In genomic region chr1:92536593-92537332, GRCh38 we compare ENCODE assay signal across 8 cellular contexts. TPM values are rescaled to one million over a fixed set of nuclear protein-coding genes. Genes with fewer than 3 reads are reported as not detected.
DNase-seq lines count a peak whose midpoint lies in the region; ATAC-seq, FAIRE-seq and TF ChIP-seq lines count a peak whose summit lies in the region.

No MANE protein-coding gene starts in this region.

- intact Hi-C loops in posterior cingulate gyrus (cut with DNase I), result no loop called here

- ATAC-seq in GM21515 (IDR thresholded peaks at IDR 0.05; ENCODE audit: unreplicated experiment), result peak; percentile 62

- DNase-seq in GM10266 (ENCODE audit: extremely low spot score) (peak; percentile 67), HuH-7.5 (ENCODE audit: low spot score) (peak; percentile 15), posterior cingulate gyrus (no peak), SK-N-DZ (ENCODE audit: low spot score) (no peak), nucleus accumbens (lab: John Stamatoyannopoulos, UW) (no peak)
- DNase-seq in stimulated activated CD4-positive, alpha-beta T cell treated with anti-CD3 and anti-CD28 coated beads, Interleukin-15, amount 100 ng/mL, for 24 hours, result no peak

- FAIRE-seq in colon (lab: Jason Lieb, UNC), result peak; percentile 78

- TF ChIP-seq CTCF in GM10266 (IDR thresholded peaks at IDR 0.05; ENCODE audit: control insufficient read depth, insufficient read depth, low read depth, missing control alignments), result no peak

RNA-seq across cellular contexts. Expression of gene GFI1, which starts 50.0 kb away (rescaled TPM):
- polyA plus RNA-seq in SK-N-DZ (2014; cell fraction: cytosol; rRNA removed), result 0.06 TPM in 1 of 2 replicates, not detected in the other
- 0.05 TPM in 1 of 2 replicates, not detected in the other for polyA plus RNA-seq in SK-N-DZ (2014; cell fraction: nucleus; rRNA removed)

Comparison
In these comparisons a context has a peak if more than half of its experiments do, and no peak if none do; other contexts are left out.
1. DNase-seq: peak in GM10266 (single experiment) and HuH-7.5 (single experiment); none in posterior cingulate gyrus (0 of 10), SK-N-DZ (single experiment), nucleus accumbens (0 of 56) and stimulated activated CD4-positive, alpha-beta T cell treated with anti-CD3 and anti-CD28 coated beads, Interleukin-15, amount 100 ng/mL, for 24 hours (single experiment).